21 cellular contexts compared by ENCODE assay signal in the genomic region with DNA sequence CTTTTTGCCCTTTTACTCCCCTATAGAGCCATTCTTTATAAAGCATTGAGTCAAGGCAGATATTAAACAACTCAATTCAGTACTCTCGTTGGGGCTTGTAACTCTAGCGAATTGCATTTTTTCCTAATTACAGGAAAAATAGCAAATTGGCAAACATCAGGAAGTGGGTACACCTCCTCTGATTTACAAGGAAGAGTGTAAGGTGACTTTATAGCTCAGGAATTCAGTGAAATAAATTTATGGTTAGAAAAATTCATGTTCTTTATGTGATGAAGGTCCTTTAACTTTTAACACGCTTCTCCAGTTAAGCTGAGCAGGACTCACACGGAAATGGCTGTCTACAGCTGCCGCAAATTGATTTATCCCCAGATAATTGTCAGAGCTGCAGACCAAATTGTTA.
"Had no signal": no experiment of that assay in that cellular context is flagged by ENCODE, and none has a peak within 500 bp of the region (broad histone marks: within the 10 kb centered on the region; RNA-seq: fewer than 3 reads in every experiment).

No MANE protein-coding gene starts in this region.

- H3K27ac ChIP-seq: HL-60, KMS-11 had no signal

- H3K4me3 ChIP-seq: K562 had no signal

- H3K27ac Mint-ChIP-seq: IgD-negative memory B cell had no signal

- H3K4me3 Mint-ChIP-seq: IgD-negative memory B cell had no signal

- DNase-seq: Kasumi-1, MM.1S, NCI-H1092 treated with DMSO at 0.1 percent for 48 hours, NCI-H1436, NCI-H187, NCI-H2029, NCI-H2081 treated with DMSO at 0.1 percent for 48 hours, NCI-H2171, NCI-H226, NCI-H446, NCI-H510A, NCI-H524 treated with DMSO at 0.1 percent for 48 hours, NCI-H69, NCI-H774, RPMI8226, SHP77 had no signal

- ATAC-seq: K562, SK-N-SH treated with all-trans-retinoic acid at 6 μM for 48 hours had no signal

- H3K9me3 Mint-ChIP-seq: IgD-negative memory B cell had no signal
